In the genomic region with DNA sequence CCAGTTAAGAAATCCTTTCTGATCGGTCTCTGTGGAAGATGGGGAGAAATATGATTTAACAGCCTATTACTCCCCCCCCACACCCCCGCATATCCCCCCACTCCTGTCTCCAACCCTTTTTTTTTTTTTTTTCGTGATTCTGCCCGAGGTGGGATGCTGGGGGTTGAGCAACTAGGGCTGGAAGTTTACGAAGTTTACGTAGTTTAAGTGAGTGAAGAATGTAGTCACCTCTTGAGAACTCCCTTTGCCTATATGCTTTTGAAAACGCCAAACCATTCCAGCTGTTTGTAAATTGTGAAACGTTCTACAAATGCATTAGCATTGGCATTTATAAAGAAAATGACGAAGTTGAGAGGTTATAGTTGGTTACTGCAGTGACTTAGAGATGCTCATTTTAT, we compare ENCODE assay signal across 8 cellular contexts. TPM values are rescaled to one million over a fixed set of nuclear protein-coding genes. Genes with fewer than 3 reads are reported as not detected.
DNase-seq lines count a peak whose midpoint lies in the region; ATAC-seq and TF ChIP-seq lines count a peak whose summit lies in the region.

No MANE protein-coding gene starts in this region.

- H4K91ac ChIP-seq in IMR-90 (ENCODE audit: insufficient read depth, low read depth, low read length), result peak overlapping the region; percentile 100

- H3K4me1 ChIP-seq in IMR-90 (ENCODE audit: control insufficient read depth, insufficient read depth, low read length) (peaks cover 9% of the 10 kb centered on the region), thymus (ENCODE audit: control insufficient read depth, insufficient read depth, low read length) (peaks cover 4% of the 10 kb centered on the region)

- peak overlapping the region; percentile 98 for H2BK5ac ChIP-seq in IMR-90 (ENCODE audit: low read depth, low read length, poor library complexity, severe bottlenecking)

- in situ Hi-C loops in IMR-90 (cut with MboI; ENCODE audit: low sequenced_read_pairs), result no loop called here

- H2BK120ac ChIP-seq in IMR-90 (ENCODE audit: low read depth, low read length), result peak overlapping the region; percentile 99

- H4K20me1 ChIP-seq in IMR-90 (ENCODE audit: insufficient read depth, low read length), result peaks cover 5% of the 10 kb centered on the region; the same call in 1 of the 2 replicates

- POLR2A ChIA-PET in IMR-90 (lab: Charles Lee; ENCODE audit: unreplicated experiment), result no interaction called here

- H3K4ac ChIP-seq in IMR-90 (ENCODE audit: low read depth, low read length), result peak overlapping the region; percentile 100

- H4K8ac ChIP-seq in IMR-90 (ENCODE audit: low read depth in 2 of 2, low read length in 2 of 2), result peak overlapping the region; percentile 85 to 97

- peak overlapping the region; percentile 98 for H3K4me3 ChIP-seq in IMR-90 (ENCODE audit: insufficient read depth, low read depth, low read length)
- H3K4me3 ChIP-seq in thymus (ENCODE audit: low read length), result peak overlapping the region; percentile 43

- peak overlapping the region; percentile 99 for H3K18ac ChIP-seq in IMR-90 (ENCODE audit: low read depth, low read length)

- peak; percentile 18 for ATAC-seq in IMR-90 (ENCODE audit: low read depth)
- ATAC-seq in central memory CD8-positive, alpha-beta T cell (replicated peaks; ENCODE audit: extremely low read depth, poor library complexity, severe bottlenecking), result no peak

- peak overlapping the region; percentile 99 for H3K27ac ChIP-seq in IMR-90 (ENCODE audit: insufficient read depth, low read length)
- peak overlapping the region; percentile 18 for H3K27ac ChIP-seq in layer of hippocampus (ENCODE audit: low read depth, low read length)
- no peak overlapping the region for H3K27ac ChIP-seq in thymus (ENCODE audit: low read depth)

- H3K9me1 ChIP-seq in IMR-90 (ENCODE audit: insufficient read depth, low read length), result no peaks in the 10 kb centered on the region

- H3K36me3 ChIP-seq in IMR-90 (ENCODE audit: control insufficient read depth, insufficient read depth, low read length) (peaks cover 11% of the 10 kb centered on the region), thymus (ENCODE audit: control insufficient read depth, insufficient read depth) (no peaks in the 10 kb centered on the region)

- TF ChIP-seq CTCF in IMR-90 (conservative IDR thresholded peaks at IDR 0.05; ENCODE audit: low read depth, low read length), result no peak

- H3K23ac ChIP-seq in IMR-90 (ENCODE audit: low read depth, low read length), result peak overlapping the region; percentile 100

- no TSS peak for BruUV-seq in IMR-90 (replicated peaks; lab: Mats Ljungman, UMichigan)

- peak overlapping the region; percentile 100 for H3K56ac ChIP-seq in IMR-90 (ENCODE audit: extremely low read depth, insufficient read depth, low read length)

- peaks cover 15 to 39% of the 10 kb centered on the region in 2 experiments; a peak in 3 of 4 replicates for H3K79me1 ChIP-seq in IMR-90 (ENCODE audit: low read depth in 1 of 2, low read length in 2 of 2)

- dilution Hi-C loops in IMR-90 (cut with HindIII; ENCODE audit: low sequenced_read_pairs, unreplicated experiment), result no loop called here

- H2AK9ac ChIP-seq in IMR-90 (replicated peaks; ENCODE audit: low read depth, low read length, poor library complexity), result peak overlapping the region; percentile 100

- H3K14ac ChIP-seq in IMR-90 (replicated peaks; ENCODE audit: low read depth, low read length), result peak overlapping the region; percentile 100

- H2AK5ac ChIP-seq in IMR-90 (ENCODE audit: low read depth, low read length), result peak overlapping the region; percentile 98

- peak overlapping the region; percentile 61 for H3K4me3 Mint-ChIP-seq in central memory CD8-positive, alpha-beta T cell

- H3K9ac ChIP-seq in IMR-90 (ENCODE audit: low read depth, low read length), result peak overlapping the region; percentile 98

- H3K4me1 Mint-ChIP-seq in central memory CD8-positive, alpha-beta T cell, result peaks cover 8% of the 10 kb centered on the region

- H3K36me3 Mint-ChIP-seq in central memory CD8-positive, alpha-beta T cell (ENCODE audit: insufficient read depth), result peaks cover under 1% of the 10 kb centered on the region

- no peak for TF ChIP-seq RAD21 in IMR-90 (IDR thresholded peaks at IDR 0.05; ENCODE audit: low read length)

- H3K9me3 ChIP-seq in IMR-90 (ENCODE audit: control insufficient read depth, insufficient read depth, low read length) (no peaks in the 10 kb centered on the region), thymus (ENCODE audit: control insufficient read depth) (no peaks in the 10 kb centered on the region)

- intact Hi-C loops in IMR-90 (cut with micrococcal nuclease), result loop anchor here (2.0 kb wide), 2 partner anchors 56 to 130 kb away; partner anchors contain the start of gene USP33

- H3K27ac Mint-ChIP-seq in central memory CD8-positive, alpha-beta T cell (ENCODE audit: low read depth), result no peak overlapping the region

- peak overlapping the region; percentile 89 for H2AFZ ChIP-seq in IMR-90 (replicated peaks; ENCODE audit: low read length, poor library complexity)

- CTCF ChIA-PET in IMR-90 (lab: Yijun Ruan, JAX), result no interaction called here

- peak overlapping the region; percentile 85; the same call in 2 of the 3 replicates for H2BK15ac ChIP-seq in IMR-90 (ENCODE audit: low read depth, low read length)

- H4K5ac ChIP-seq in IMR-90 (ENCODE audit: low read depth, low read length), result peak overlapping the region; percentile 99

- H3K27me3 Mint-ChIP-seq in central memory CD8-positive, alpha-beta T cell, result peaks cover 18% of the 10 kb centered on the region

- H3K4me2 ChIP-seq in IMR-90 (ENCODE audit: low read depth, low read length), result peak overlapping the region; percentile 75

- H3K9me3 Mint-ChIP-seq in central memory CD8-positive, alpha-beta T cell, result no peaks in the 10 kb centered on the region

- DNase-seq in GM04504 (ENCODE audit: low read depth) (peak; percentile 31), IMR-90 (peak; percentile 81), amygdala (lab: John Stamatoyannopoulos, UW) (no peak), NCI-H69 (lab: John Stamatoyannopoulos, UW) (no peak), HT-29 (ENCODE audit: low spot score) (no peak)
- no peak for DNase-seq in central memory CD8-positive, alpha-beta T cell (ENCODE audit: low spot score in 2 of 2)

- WGBS in IMR-90 (ENCODE audit: extremely low coverage in 2 of 2, insufficient read length in 1 of 2), 2 experiments, result 0% methylated on average over 1 of the region's 9 CpGs; no CpG with 5 or more reads in 1 of the 2 experiments
- 6% methylated on average over 9 of the region's 9 CpGs for WGBS in thymus

- 0 out of 2 replicates have a peak, but pooled peaks have one; percentile 10 for TF ChIP-seq POLR2A in IMR-90 (IDR thresholded peaks at IDR 0.05; ENCODE audit: low read depth, low read length)

- H2BK20ac ChIP-seq in IMR-90 (ENCODE audit: low read depth, low read length), result peak overlapping the region; percentile 83

- H3K27me3 ChIP-seq in IMR-90 (ENCODE audit: control insufficient read depth, insufficient read depth, low read length), result no peaks in the 10 kb centered on the region
- H3K27me3 ChIP-seq in layer of hippocampus (ENCODE audit: control insufficient read depth, insufficient read depth, low read length), result no peaks in the 10 kb centered on the region
- H3K27me3 ChIP-seq in thymus (ENCODE audit: control insufficient read depth, insufficient read depth), result peaks cover 12% of the 10 kb centered on the region

TF ChIP-seq in IMR-90, 13 proteins besides CTCF, POLR2A, EP300 and RAD21:
- no peak for TF ChIP-seq MXI1 (IDR thresholded peaks at IDR 0.05; ENCODE audit: borderline replicate concordance, low read depth, low read length)
- TF ChIP-seq MAZ (IDR thresholded peaks at IDR 0.05; ENCODE audit: borderline replicate concordance, low read depth, low read length), result no peak
- peak; percentile 76 for TF ChIP-seq CEBPB (IDR thresholded peaks at IDR 0.05; ENCODE audit: low read depth, low read length)
- TF ChIP-seq FOS (IDR thresholded peaks at IDR 0.05; ENCODE audit: low read depth, low read length), result no peak
- TF ChIP-seq NFE2L2 (IDR thresholded peaks at IDR 0.05; ENCODE audit: low read depth, low read length), result no peak

RNA-seq across cellular contexts. Expression of gene NEXN, which starts 0.8 kb away (rescaled TPM):
- total RNA-seq in IMR-90 (2012; rRNA removed), result 5.2 and 10.3 TPM in 2 replicates
- polyA plus RNA-seq in IMR-90 (2012; rRNA removed) (13.4 and 16.1 TPM in 2 replicates), thymus (11.6 TPM)
- 1.9 and 2.5 TPM in 2 replicates for polyA plus RNA-seq in IMR-90 (2012; cell fraction: cytosol; rRNA removed)
- polyA plus RNA-seq in IMR-90 (2012; cell fraction: nucleus; rRNA removed; ENCODE audit: low replicate concordance), result 2.7 and 27.0 TPM in 2 replicates
- total RNA-seq in HT-29 (2014; rRNA removed; shearing (Covaris generic)), result not detected in 2 replicates

Comparison
In these comparisons a context has a peak if more than half of its experiments do, and no peak if none do; other contexts are left out.
1. DNase-seq: peak in GM04504 (single experiment) and IMR-90 (single experiment); none in central memory CD8-positive, alpha-beta T cell (0 of 2), amygdala (0 of 56), NCI-H69 (single experiment) and HT-29 (single experiment).